8 cellular contexts compared by ENCODE assay signal in genomic region chr9:4604678-4605095, GRCh38. TPM values are rescaled to one million over a fixed set of nuclear protein-coding genes. Genes with fewer than 3 reads are reported as not detected.
DNase-seq lines count a peak whose midpoint lies in the region; ATAC-seq, FAIRE-seq and TF ChIP-seq lines count a peak whose summit lies in the region.

No MANE protein-coding gene starts in this region.

- TF ChIP-seq CTCF in D721Med (IDR thresholded peaks at IDR 0.05; ENCODE audit: insufficient read depth, missing control alignments) = peak; percentile 72

- DNase-seq in D721Med (ENCODE audit: insufficient read length, low spot score) (peak; percentile 51), LoVo (ENCODE audit: low spot score) (peak; percentile 70), SK-MEL-5 (ENCODE audit: low read depth, low spot score) (peak; percentile 84), head of caudate nucleus (peak in 35 of 42 donors; percentile 9 to 91 (median 69)), pulmonary artery endothelial cell (ENCODE audit: low read depth, low spot score) (peak; percentile 36)
- DNase-seq in activated naive CD4-positive, alpha-beta T cell treated with anti-CD3 and anti-CD28 coated beads, Interleukin-2, amount 10 ng/mL, durations not matched to agents 7 days and 5 days = peak; percentile 75

- H3K27me3 Mint-ChIP-seq in activated naive CD4-positive, alpha-beta T cell treated with anti-CD3 and anti-CD28 coated beads, Interleukin-2, amount 10 ng/mL, durations not matched to agents 7 days and 5 days = no peaks in the 10 kb centered on the region

- peak; percentile 87 for ATAC-seq in GM21515 (IDR thresholded peaks at IDR 0.05; ENCODE audit: unreplicated experiment)
- no peak for ATAC-seq in GM19452 (IDR thresholded peaks at IDR 0.05; ENCODE audit: unreplicated experiment)

- FAIRE-seq in D721Med (lab: Jason Lieb, UNC) = peak; percentile 70

- intact Hi-C loops in head of caudate nucleus (cut with DNase I) = no loop called here

- CTCF ChIA-PET in activated naive CD4-positive, alpha-beta T cell treated with anti-CD3 and anti-CD28 coated beads, Interleukin-2, amount 10 ng/mL, durations not matched to agents 7 days and 5 days (lab: Charles Lee) = interaction anchor here (0.6 to 1.9 kb wide), 14 partner anchors 12 to 628 kb away, joined by 3 to 15 read pairs (median 4); no protein-coding TSS in a partner anchor

- peaks cover 29% of the 10 kb centered on the region for H3K4me1 Mint-ChIP-seq in activated naive CD4-positive, alpha-beta T cell treated with anti-CD3 and anti-CD28 coated beads, Interleukin-2, amount 10 ng/mL, durations not matched to agents 7 days and 5 days

- no peak overlapping the region for H3K4me3 Mint-ChIP-seq in activated naive CD4-positive, alpha-beta T cell treated with anti-CD3 and anti-CD28 coated beads, Interleukin-2, amount 10 ng/mL, durations not matched to agents 7 days and 5 days

- no peaks in the 10 kb centered on the region for H3K36me3 Mint-ChIP-seq in activated naive CD4-positive, alpha-beta T cell treated with anti-CD3 and anti-CD28 coated beads, Interleukin-2, amount 10 ng/mL, durations not matched to agents 7 days and 5 days

- H3K27ac Mint-ChIP-seq in activated naive CD4-positive, alpha-beta T cell treated with anti-CD3 and anti-CD28 coated beads, Interleukin-2, amount 10 ng/mL, durations not matched to agents 7 days and 5 days = peak overlapping the region; percentile 45

- peaks cover 7% of the 10 kb centered on the region for H3K9me3 Mint-ChIP-seq in activated naive CD4-positive, alpha-beta T cell treated with anti-CD3 and anti-CD28 coated beads, Interleukin-2, amount 10 ng/mL, durations not matched to agents 7 days and 5 days

- in situ Hi-C loops in SK-MEL-5 (cut with HindIII; ENCODE audit: low pct_unique_long_range_greater_than_20kb, low sequenced_read_pairs) = no loop called here

RNA-seq across cellular contexts. Expression of gene PLPP6, which starts 57.4 kb away (rescaled TPM):
- total RNA-seq in SK-MEL-5 (2014; rRNA removed; shearing (Covaris generic)) = 6.4 and 9.0 TPM in 2 replicates
- 7.4 and 8.9 TPM in 2 replicates for polyA plus RNA-seq in SK-MEL-5 (2015; cell fraction: cytosol; rRNA removed)
- 13.7 and 15.2 TPM in 2 replicates for polyA plus RNA-seq in SK-MEL-5 (2015; cell fraction: nucleus; rRNA removed)
- 5.5 and 6.1 TPM in 2 replicates for total RNA-seq in pulmonary artery endothelial cell
